9 cellular contexts compared by ENCODE assay signal in genomic region chr6:158662607-158663464, GRCh38. TPM values are rescaled to one million over a fixed set of nuclear protein-coding genes. Genes with fewer than 3 reads are reported as not detected.
A peak's percentile ranks its signal among the peaks of the same experiment; 100 is the strongest.
DNase-seq lines count a peak whose midpoint lies in the region; ATAC-seq and TF ChIP-seq lines count a peak whose summit lies in the region.
"Had no signal": no experiment of that assay in that cellular context is flagged by ENCODE, and none has a peak within 500 bp of the region (broad histone marks: within the 10 kb centered on the region; RNA-seq: fewer than 3 reads in every experiment).

No MANE protein-coding gene starts in this region.

- peaks cover 9% of the 10 kb centered on the region for H3K27me3 Mint-ChIP-seq in neural progenitor cell (ENCODE audit: insufficient read depth, low read depth)
- no peaks in the 10 kb centered on the region for H3K27me3 Mint-ChIP-seq in stimulated activated memory B cell treated with anti-CD40 and anti-IgM and Interleukin-4, amounts not matched to agents 10 μg/mL and 1 μg/mL and 100 μg/mL, for 72 hours

- H3K9me3 ChIP-seq in neural progenitor cell (ENCODE audit: low read depth) = no peaks in the 10 kb centered on the region

- H3K4me3 Mint-ChIP-seq in neural progenitor cell = no peak overlapping the region
- H3K4me3 Mint-ChIP-seq in stimulated activated memory B cell treated with anti-CD40 and anti-IgM and Interleukin-4, amounts not matched to agents 10 μg/mL and 1 μg/mL and 100 μg/mL, for 72 hours = no peak overlapping the region

- no peaks in the 10 kb centered on the region for H3K36me3 ChIP-seq in neural progenitor cell

- no peaks in the 10 kb centered on the region for H3K79me2 ChIP-seq in neural progenitor cell (ENCODE audit: low read depth)

- DNase-seq in DMS79 treated with DMSO at 0.1 percent for 48 hours (lab: John Stamatoyannopoulos, UW) (peak; percentile 98), NCI-H187 treated with DMSO at 0.1 percent for 48 hours (lab: John Stamatoyannopoulos, UW) (peak; percentile 73), epidermal melanocyte (ENCODE audit: insufficient read length, low spot score) (peak; percentile 59), neural progenitor cell (ENCODE audit: low spot score) (no peak), anterior cingulate cortex (lab: John Stamatoyannopoulos, UW) (no peak), kidney glomerular epithelial cell (lab: John Stamatoyannopoulos, UW) (no peak)
- DNase-seq: stimulated activated CD4-positive, alpha-beta T cell treated with anti-CD3 and anti-CD28 coated beads, Interleukin-12 subunit alpha, Interleukin-12 subunit beta, amount 100 ng/mL, for 4 hours had no signal

- H3K4me3 ChIP-seq in neural progenitor cell = no peak overlapping the region

- no peak overlapping the region for H3K27ac ChIP-seq in neural progenitor cell

- peak overlapping the region; percentile 96 for H2AFZ ChIP-seq in neural progenitor cell (replicated peaks)

- peak overlapping the region; percentile 40 for H3K4me2 ChIP-seq in neural progenitor cell

- ATAC-seq in stimulated activated memory B cell treated with anti-CD40 and anti-IgM and Interleukin-4, amounts not matched to agents 10 μg/mL and 1 μg/mL and 100 μg/mL, for 72 hours = no peak
- no peak for ATAC-seq in GM21737 (IDR thresholded peaks at IDR 0.05; ENCODE audit: unreplicated experiment)

- no peak overlapping the region for H3K27ac Mint-ChIP-seq in neural progenitor cell
- H3K27ac Mint-ChIP-seq in stimulated activated memory B cell treated with anti-CD40 and anti-IgM and Interleukin-4, amounts not matched to agents 10 μg/mL and 1 μg/mL and 100 μg/mL, for 72 hours = no peak overlapping the region

- no peak overlapping the region for H3K9ac ChIP-seq in neural progenitor cell

- H3K9me3 Mint-ChIP-seq in neural progenitor cell = no peaks in the 10 kb centered on the region
- no peaks in the 10 kb centered on the region for H3K9me3 Mint-ChIP-seq in stimulated activated memory B cell treated with anti-CD40 and anti-IgM and Interleukin-4, amounts not matched to agents 10 μg/mL and 1 μg/mL and 100 μg/mL, for 72 hours

- H4K20me1 ChIP-seq in neural progenitor cell (ENCODE audit: low read depth) = no peaks in the 10 kb centered on the region

- TF ChIP-seq CTCF in neural progenitor cell (IDR thresholded peaks at IDR 0.05) = no peak

- H3F3A ChIP-seq in neural progenitor cell (ENCODE audit: low read depth) = peaks cover 3% of the 10 kb centered on the region

- peaks cover 12% of the 10 kb centered on the region for H3K4me1 Mint-ChIP-seq in neural progenitor cell
- peaks cover 26% of the 10 kb centered on the region for H3K4me1 Mint-ChIP-seq in stimulated activated memory B cell treated with anti-CD40 and anti-IgM and Interleukin-4, amounts not matched to agents 10 μg/mL and 1 μg/mL and 100 μg/mL, for 72 hours

- H3K36me3 Mint-ChIP-seq in neural progenitor cell = no peaks in the 10 kb centered on the region
- H3K36me3 Mint-ChIP-seq in stimulated activated memory B cell treated with anti-CD40 and anti-IgM and Interleukin-4, amounts not matched to agents 10 μg/mL and 1 μg/mL and 100 μg/mL, for 72 hours = peaks cover 7% of the 10 kb centered on the region

- peaks cover 12% of the 10 kb centered on the region for H3K4me1 ChIP-seq in neural progenitor cell

- H3K27me3 ChIP-seq in neural progenitor cell = no peaks in the 10 kb centered on the region

RNA-seq across cellular contexts. Expression of gene SYTL3, which starts 13.0 kb away (rescaled TPM):
- 0.25 TPM in 1 of 2 replicates, not detected in the other for total RNA-seq in neural progenitor cell (ENCODE audit: low replicate concordance)

RNA-seq across cellular contexts. Expression of gene DYNLT1, which starts 18.3 kb away (rescaled TPM):
- 71.1 and 82.8 TPM in 2 replicates for total RNA-seq in neural progenitor cell (ENCODE audit: low replicate concordance)

Comparison
In these comparisons a context has a peak if more than half of its experiments do, and no peak if none do; other contexts are left out.
1. DNase-seq: peak in DMS79 treated with DMSO at 0.1 percent for 48 hours (single experiment), NCI-H187 treated with DMSO at 0.1 percent for 48 hours (single experiment) and epidermal melanocyte (single experiment); none in neural progenitor cell (single experiment), anterior cingulate cortex (0 of 58) and kidney glomerular epithelial cell (single experiment).